7 cellular contexts compared by ENCODE assay signal in genomic region chr6:26571592-26572296, GRCh38. TPM values are rescaled to one million over a fixed set of nuclear protein-coding genes. Genes with fewer than 3 reads are reported as not detected.
A peak's percentile ranks its signal among the peaks of the same experiment; 100 is the strongest.
DNase-seq lines count a peak whose midpoint lies in the region; ATAC-seq and TF ChIP-seq lines count a peak whose summit lies in the region.

No MANE protein-coding gene starts in this region.

- peak overlapping the region; percentile 51 for H3K4me3 ChIP-seq in GM12875 (ENCODE audit: low read depth, low read length)

- no peak for TF ChIP-seq CTCF in GM12875 (IDR thresholded peaks at IDR 0.05; ENCODE audit: borderline replicate concordance, insufficient read depth, low read depth, low read length)

- ATAC-seq in T-helper 17 cell = peak; percentile 54
- no peak for ATAC-seq in GM21367 (IDR thresholded peaks at IDR 0.05; ENCODE audit: unreplicated experiment)

- peaks cover 23% of the 10 kb centered on the region for H3K4me1 Mint-ChIP-seq in T-helper 17 cell

- DNase-seq in NCI-H2029 (lab: John Stamatoyannopoulos, UW) = peak; percentile 94
- peak in 1 of 3 donors; percentile 27 for DNase-seq in T-helper 17 cell
- peak; percentile 64 for DNase-seq in cerebellum (ENCODE audit: low spot score)
- DNase-seq in kidney tubule cell (ENCODE audit: low spot score) = peak; percentile 94
- DNase-seq in stimulated activated CD4-positive, alpha-beta T cell treated with anti-CD3 and anti-CD28 coated beads, Interleukin-1b, Interleukin-23, amount 100 ng/mL, for 48 hours = peak; percentile 69

- peaks cover 3% of the 10 kb centered on the region for H3K36me3 Mint-ChIP-seq in T-helper 17 cell (ENCODE audit: low read depth)

- H3K27ac Mint-ChIP-seq in T-helper 17 cell = peak overlapping the region; percentile 49

- H3K4me3 Mint-ChIP-seq in T-helper 17 cell = peak overlapping the region; percentile 72

- no peaks in the 10 kb centered on the region for H3K27me3 Mint-ChIP-seq in T-helper 17 cell

- H3K9me3 ChIP-seq in T-helper 17 cell (ENCODE audit: control insufficient read depth, low read length, poor library complexity, severe bottlenecking) = peaks cover 3% of the 10 kb centered on the region

RNA-seq across cellular contexts. Expression of gene ABT1, which starts 25.0 kb away (rescaled TPM):
- total RNA-seq in T-helper 17 cell (10 to 100 TPM; 25.0 to 28.4 TPM), cerebellum (7.6 TPM)

RNA-seq across cellular contexts. Expression of gene HMGN4, which starts 33.6 kb away (rescaled TPM):
- total RNA-seq in T-helper 17 cell (10 to 100 TPM; 54.7 to 60.1 TPM), cerebellum (35.7 TPM)
